In genomic region chr11:62143727-62144126, GRCh38 we compare ENCODE assay signal across 1 cellular context.
TF ChIP-seq lines count a peak whose summit lies in the region.

No MANE protein-coding gene starts in this region.

TF ChIP-seq in HEK293, 187 proteins besides CTCF, POLR2A, EP300 and RAD21 (continued from another document):
- TF ChIP-seq SCRT1 (tag by site-specific recombination; IDR thresholded peaks at IDR 0.05; ENCODE audit: borderline replicate concordance): no peak
- TF ChIP-seq ZNF488 (tag by site-specific recombination; IDR thresholded peaks at IDR 0.05): no peak
- no peak for TF ChIP-seq ZNF654 (tag by site-specific recombination; IDR thresholded peaks at IDR 0.05; ENCODE audit: low read depth)
- no peak for TF ChIP-seq KLF7 (tag by site-specific recombination; IDR thresholded peaks at IDR 0.05; ENCODE audit: borderline replicate concordance)
- TF ChIP-seq ZSCAN23 (tag by site-specific recombination; IDR thresholded peaks at IDR 0.05): no peak
